In genomic region chr14:65219353-65219752, GRCh38 we compare ENCODE assay signal across 36 cellular contexts.
A peak's percentile ranks its signal among the peaks of the same experiment; 100 is the strongest.
DNase-seq lines count a peak whose midpoint lies in the region; ATAC-seq, FAIRE-seq and TF ChIP-seq lines count a peak whose summit lies in the region.
"Had no signal": no experiment of that assay in that cellular context is flagged by ENCODE, and none has a peak within 500 bp of the region (broad histone marks: within the 10 kb centered on the region; RNA-seq: fewer than 3 reads in every experiment).

No MANE protein-coding gene starts in this region.

- H3K9me3 ChIP-seq in A549 (no peaks in the 10 kb centered on the region), HEK293 (ENCODE audit: control insufficient read depth, insufficient read depth, low read depth, low read length) (no peaks in the 10 kb centered on the region), heart left ventricle (no peaks in the 10 kb centered on the region)
- H3K9me3 ChIP-seq: BE2C, Caco-2 had no signal

- TF ChIP-seq CTCF in A549 (IDR thresholded peaks at IDR 0.05) (no peak), HEK293 (tag by site-specific recombination; IDR thresholded peaks at IDR 0.05) (no peak), heart left ventricle (IDR thresholded peaks at IDR 0.05) (no peak)

- 87% methylated on average over 4 of the region's 4 CpGs for WGBS in A549 (ENCODE audit: missing lambda C conversion rate)
- 92 to 97% (median 95%) methylated on average over 4 of the region's 4 CpGs for WGBS in heart left ventricle, 4 donors

- no peaks in the 10 kb centered on the region for H3K27me3 ChIP-seq in heart left ventricle
- H3K27me3 ChIP-seq: BE2C; BLaER1; BLaER1 treated with 17β-estradiol and CSF1 and Interleukin-3, amounts not matched to agents 10 nM and 100 nM had no signal

- FAIRE-seq in A549 (lab: Jason Lieb, UNC) = no peak
- FAIRE-seq in GM12891 (lab: Jason Lieb, UNC) = no peak
- FAIRE-seq: A204.1, D721Med had no signal

- peaks cover 28% of the 10 kb centered on the region for H3K4me1 Mint-ChIP-seq in activated CD4-positive, alpha-beta memory T cell treated with anti-CD3 and anti-CD28 coated beads, Interleukin-2, amount 10 ng/mL, durations not matched to agents 7 days and 5 days
- peaks cover 20% of the 10 kb centered on the region for H3K4me1 Mint-ChIP-seq in activated CD4-positive, alpha-beta memory T cell treated with anti-CD3 and anti-CD28 coated beads for 36 hours (ENCODE audit: low read depth)

- DNase-seq in activated CD4-positive, alpha-beta memory T cell treated with anti-CD3 and anti-CD28 coated beads, Interleukin-2, amount 10 ng/mL, durations not matched to agents 7 days and 5 days = peak; percentile 9
- DNase-seq in activated CD4-positive, alpha-beta memory T cell treated with anti-CD3 and anti-CD28 coated beads for 36 hours = no peak
- peak; percentile 22 for DNase-seq in activated CD8-positive, alpha-beta memory T cell treated with anti-CD3 and anti-CD28 coated beads, Interleukin-2, amount 50 U/mL, for 48 hours
- DNase-seq in activated CD8-positive, alpha-beta memory T cell treated with anti-CD3 and anti-CD28 coated beads, Interleukin-2, amount 50 U/mL, for 4 hours = no peak
- DNase-seq in A549 (ENCODE audit: low read depth in 1 of 2, low spot score in 1 of 2) (no peak), GM12891 (ENCODE audit: insufficient read length, low spot score) (no peak), heart left ventricle (no peak)
- DNase-seq: 8988T; ACHN; AML-193; BE2C; C1 segment of cervical spinal cord; Caco-2; Calu3; CD4-positive, alpha-beta memory T cell; CD4-positive, alpha-beta T cell; CD4-positive, CD25-positive, alpha-beta regulatory T cell; CD8-positive, alpha-beta memory T cell; CD8-positive, alpha-beta T cell; COR-L47; DMS 273 treated with DMSO at 0.1 percent for 48 hours; DMS153; DMS53; DMS79; DMS79 treated with DMSO at 0.1 percent for 48 hours; DND-41; EL had no signal

- TF ChIP-seq POLR2A in A549 (IDR thresholded peaks at IDR 0.05; ENCODE audit: low read length) (no peak), GM12891 (IDR thresholded peaks at IDR 0.05; ENCODE audit: low read depth, low read length) (no peak), heart left ventricle (IDR thresholded peaks at IDR 0.05) (no peak)

- no peak for TF ChIP-seq EP300 in A549 (IDR thresholded peaks at IDR 0.05)

- no peak overlapping the region for H3K27ac Mint-ChIP-seq in activated CD4-positive, alpha-beta memory T cell treated with anti-CD3 and anti-CD28 coated beads, Interleukin-2, amount 10 ng/mL, durations not matched to agents 7 days and 5 days
- H3K27ac Mint-ChIP-seq in activated CD4-positive, alpha-beta memory T cell treated with anti-CD3 and anti-CD28 coated beads for 36 hours = no peak overlapping the region
- H3K27ac Mint-ChIP-seq: B cell; CD4-positive, alpha-beta memory T cell; CD4-positive, alpha-beta T cell; CD4-positive, CD25-positive, alpha-beta regulatory T cell; CD8-positive, alpha-beta memory T cell; CD8-positive, alpha-beta T cell had no signal

- no peak for ATAC-seq in A549
- ATAC-seq in heart left ventricle = no peak
- ATAC-seq: CD8-positive, alpha-beta T cell had no signal

- H3K9me3 Mint-ChIP-seq in activated CD4-positive, alpha-beta memory T cell treated with anti-CD3 and anti-CD28 coated beads, Interleukin-2, amount 10 ng/mL, durations not matched to agents 7 days and 5 days = no peaks in the 10 kb centered on the region
- no peaks in the 10 kb centered on the region for H3K9me3 Mint-ChIP-seq in activated CD4-positive, alpha-beta memory T cell treated with anti-CD3 and anti-CD28 coated beads for 36 hours
- H3K9me3 Mint-ChIP-seq: CD14-positive monocyte; CD4-positive, alpha-beta memory T cell; CD4-positive, alpha-beta T cell; CD4-positive, CD25-positive, alpha-beta regulatory T cell; CD8-positive, alpha-beta memory T cell; CD8-positive, alpha-beta T cell had no signal

- no peaks in the 10 kb centered on the region for H3K27me3 Mint-ChIP-seq in activated CD4-positive, alpha-beta memory T cell treated with anti-CD3 and anti-CD28 coated beads, Interleukin-2, amount 10 ng/mL, durations not matched to agents 7 days and 5 days
- no peaks in the 10 kb centered on the region for H3K27me3 Mint-ChIP-seq in activated CD4-positive, alpha-beta memory T cell treated with anti-CD3 and anti-CD28 coated beads for 36 hours
- H3K27me3 Mint-ChIP-seq: B cell; CD4-positive, alpha-beta memory T cell; CD4-positive, alpha-beta T cell had no signal

- H3K4me2 ChIP-seq in A549 = no peak overlapping the region
- H3K4me2 ChIP-seq: BLaER1; BLaER1 treated with 17β-estradiol and CSF1 and Interleukin-3, amounts not matched to agents 10 nM and 100 nM had no signal

- H3K4me1 ChIP-seq in A549 (no peaks in the 10 kb centered on the region), HEK293 (ENCODE audit: control insufficient read depth, insufficient read depth, low read length) (no peaks in the 10 kb centered on the region), heart left ventricle (peaks cover 0 to 11% (median 0%) of the 10 kb centered on the region in 12 donors)
- H3K4me1 ChIP-seq: BE2C had no signal

- POLR2A ChIA-PET in activated CD4-positive, alpha-beta memory T cell treated with anti-CD3 and anti-CD28 coated beads, Interleukin-2, amount 10 ng/mL, durations not matched to agents 7 days and 5 days (lab: Charles Lee) = interaction anchor here (7.8 kb wide), 1 partner anchor 193 kb away, joined by 46 read pairs; the partner anchor contains the start of gene FUT8
- POLR2A ChIA-PET in activated CD4-positive, alpha-beta memory T cell treated with anti-CD3 and anti-CD28 coated beads for 36 hours (lab: Charles Lee) = no interaction called here
- POLR2A ChIA-PET in A549 (lab: Yijun Ruan, JAX) (no interaction called here), HEK293 (lab: Yijun Ruan, JAX) (interaction anchor here (0.5 kb wide), 1 partner anchor 223 kb away, joined by 4 read pairs; no protein-coding TSS in a partner anchor)

- no peak overlapping the region for H3K4me3 Mint-ChIP-seq in activated CD4-positive, alpha-beta memory T cell treated with anti-CD3 and anti-CD28 coated beads, Interleukin-2, amount 10 ng/mL, durations not matched to agents 7 days and 5 days
- no peak overlapping the region for H3K4me3 Mint-ChIP-seq in activated CD4-positive, alpha-beta memory T cell treated with anti-CD3 and anti-CD28 coated beads for 36 hours
- H3K4me3 Mint-ChIP-seq: B cell; CD14-positive monocyte; CD4-positive, alpha-beta memory T cell; CD4-positive, alpha-beta T cell; CD4-positive, CD25-positive, alpha-beta regulatory T cell; CD8-positive, alpha-beta memory T cell; CD8-positive, alpha-beta T cell had no signal

- no peaks in the 10 kb centered on the region for H3K36me3 Mint-ChIP-seq in activated CD4-positive, alpha-beta memory T cell treated with anti-CD3 and anti-CD28 coated beads, Interleukin-2, amount 10 ng/mL, durations not matched to agents 7 days and 5 days (ENCODE audit: low read depth)
- H3K36me3 Mint-ChIP-seq in activated CD4-positive, alpha-beta memory T cell treated with anti-CD3 and anti-CD28 coated beads for 36 hours = no peaks in the 10 kb centered on the region
- H3K36me3 Mint-ChIP-seq: CD14-positive monocyte; CD4-positive, alpha-beta memory T cell; CD4-positive, CD25-positive, alpha-beta regulatory T cell; CD8-positive, alpha-beta memory T cell; CD8-positive, alpha-beta T cell had no signal

- CTCF ChIA-PET in activated CD4-positive, alpha-beta memory T cell treated with anti-CD3 and anti-CD28 coated beads, Interleukin-2, amount 10 ng/mL, durations not matched to agents 7 days and 5 days (lab: Charles Lee) = interaction anchor here (0.5 to 2.0 kb wide), 2 partner anchors 196 to 1140 kb away, joined by 3 to 6 read pairs; no protein-coding TSS in a partner anchor
- CTCF ChIA-PET in activated CD4-positive, alpha-beta memory T cell treated with anti-CD3 and anti-CD28 coated beads for 36 hours (lab: Charles Lee) = interaction anchor here (0.9 kb wide), 1 partner anchor 605 kb away, joined by 3 read pairs; no protein-coding TSS in a partner anchor
- CTCF ChIA-PET in A549 (lab: Yijun Ruan, JAX) (interaction anchor here (1.0 to 7.6 kb wide), 3 partner anchors 11 to 191 kb away, joined by 3 to 42 read pairs (median 9); partner anchors contain the start of gene FUT8), HEK293 (lab: Yijun Ruan, JAX) (no interaction called here)

- H3K27ac ChIP-seq in A549 (no peak overlapping the region), HEK293 (ENCODE audit: extremely low read depth, low read depth, low read length) (no peak overlapping the region), heart left ventricle (no peak overlapping the region)
- H3K27ac ChIP-seq: 22Rv1; BLaER1; BLaER1 treated with 17β-estradiol and CSF1 and Interleukin-3, amounts not matched to agents 10 nM and 100 nM; C4-2B had no signal

- H3K4me3 ChIP-seq in A549 = no peak overlapping the region
- no peak overlapping the region for H3K4me3 ChIP-seq in HEK293 (ENCODE audit: low read depth, low read length)
- H3K4me3 ChIP-seq in heart left ventricle = no peak overlapping the region
- H3K4me3 ChIP-seq: BLaER1; BLaER1 treated with 17β-estradiol and CSF1 and Interleukin-3, amounts not matched to agents 10 nM and 100 nM had no signal

- no peak for TF ChIP-seq RAD21 in A549 (conservative IDR thresholded peaks at IDR 0.05 in 1 of 2, IDR thresholded peaks at IDR 0.05 in 1 of 2)

- H3K36me3 ChIP-seq in HEK293 (ENCODE audit: control insufficient read depth in 2 of 2, insufficient read depth in 1 of 2, low read length in 2 of 2) (no peaks in the 10 kb centered on the region), heart left ventricle (no peaks in the 10 kb centered on the region)
- H3K36me3 ChIP-seq: BE2C; BLaER1; BLaER1 treated with 17β-estradiol and CSF1 and Interleukin-3, amounts not matched to agents 10 nM and 100 nM had no signal

- intact Hi-C loops in activated CD4-positive, alpha-beta memory T cell treated with anti-CD3 and anti-CD28 coated beads for 36 hours (cut with micrococcal nuclease) = no loop called here
- intact Hi-C loops in heart left ventricle (cut with DNase I) = loop anchor here in 1 of 10 donors (5.0 kb wide), 1 partner anchor 608 kb away; no protein-coding TSS in a partner anchor

TF ChIP-seq in A549, 52 proteins besides CTCF, POLR2A, EP300 and RAD21:
- TF ChIP-seq ZNF302 (CRISPR knock-in tag; IDR thresholded peaks at IDR 0.05) (no peak), ZC3H11A (IDR thresholded peaks at IDR 0.05) (peak; percentile 59; the same call in 1 of the 2 replicates)

TF ChIP-seq in GM12891, 5 proteins besides CTCF, POLR2A, EP300 and RAD21:
- TF ChIP-seq PAX5 (IDR thresholded peaks at IDR 0.05; ENCODE audit: insufficient read depth, low read length, severe bottlenecking) (no peak), TAF1 (IDR thresholded peaks at IDR 0.05; ENCODE audit: low read depth, low read length) (no peak), SPI1 (IDR thresholded peaks at IDR 0.05; ENCODE audit: low read depth, low read length) (no peak), POU2F2 (IDR thresholded peaks at IDR 0.05; ENCODE audit: low read depth, low read length) (no peak), POLR2AphosphoS5 (IDR thresholded peaks at IDR 0.05; ENCODE audit: low read depth, low read length) (no peak)
TF ChIP-seq in GM12891: peak in this region for 0.

Comparison
In these comparisons a context has a peak if more than half of its experiments do, and no peak if none do; other contexts are left out.
1. DNase-seq: peak in activated CD4-positive, alpha-beta memory T cell treated with anti-CD3 and anti-CD28 coated beads, Interleukin-2, amount 10 ng/mL, durations not matched to agents 7 days and 5 days (single experiment) and activated CD8-positive, alpha-beta memory T cell treated with anti-CD3 and anti-CD28 coated beads, Interleukin-2, amount 50 U/mL, for 48 hours (single experiment); none in activated CD4-positive, alpha-beta memory T cell treated with anti-CD3 and anti-CD28 coated beads for 36 hours (single experiment), activated CD8-positive, alpha-beta memory T cell treated with anti-CD3 and anti-CD28 coated beads, Interleukin-2, amount 50 U/mL, for 4 hours (single experiment), A549 (0 of 2), GM12891 (single experiment) and heart left ventricle (0 of 5).
2. POLR2A ChIA-PET loops: an anchor here in activated CD4-positive, alpha-beta memory T cell treated with anti-CD3 and anti-CD28 coated beads, Interleukin-2, amount 10 ng/mL, durations not matched to agents 7 days and 5 days (7.8 kb wide) and HEK293 (0.5 kb wide); none called in activated CD4-positive, alpha-beta memory T cell treated with anti-CD3 and anti-CD28 coated beads for 36 hours and A549.